ENCODE assay signal across 8 cellular contexts in the genomic region with DNA sequence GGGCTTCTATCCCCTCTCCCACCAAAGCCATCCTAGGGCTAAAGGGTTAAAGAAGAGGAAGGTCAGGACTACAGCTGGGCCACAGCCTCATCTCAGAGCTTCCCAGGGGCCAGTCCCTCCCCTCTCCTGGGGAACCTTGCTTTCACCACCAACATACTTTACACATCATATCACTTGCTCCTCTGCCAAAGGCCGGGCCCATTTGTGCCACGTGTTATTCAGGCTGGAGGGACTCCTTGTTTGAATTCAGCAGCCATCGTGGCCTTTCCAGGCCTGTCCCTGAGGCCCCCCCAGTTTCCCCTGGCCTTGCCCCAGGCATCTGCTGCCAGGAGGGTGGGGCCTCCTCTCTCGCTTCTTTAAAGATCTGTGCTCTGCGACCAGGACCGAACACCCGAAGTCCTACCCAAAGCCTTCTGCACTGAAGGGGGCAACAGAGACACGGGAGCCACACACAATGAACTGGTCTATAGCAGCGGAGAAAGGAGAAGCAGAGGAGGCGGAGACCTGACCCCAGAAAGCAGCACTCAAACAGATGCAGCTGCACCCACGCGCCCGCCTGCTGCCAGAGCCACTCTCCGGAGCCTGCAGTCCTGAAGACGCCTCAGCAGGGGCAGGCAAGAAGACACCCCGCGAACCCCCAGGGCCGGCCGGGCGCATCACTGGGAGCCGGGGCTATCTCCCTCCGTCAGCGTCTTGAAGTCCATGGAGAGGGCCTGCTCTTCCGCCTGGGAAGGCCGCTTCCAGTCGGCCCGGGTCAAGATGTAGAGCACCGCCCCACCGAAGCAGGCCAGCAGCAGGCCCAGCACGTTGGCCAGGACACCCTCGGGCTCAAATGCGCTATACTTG. TPM values are rescaled to one million over a fixed set of nuclear protein-coding genes. Genes with fewer than 3 reads are reported as not detected.
DNase-seq lines count a peak whose midpoint lies in the region; ATAC-seq and TF ChIP-seq lines count a peak whose summit lies in the region.

No MANE protein-coding gene starts in this region.

- H3K4me2 ChIP-seq in mammary epithelial cell (ENCODE audit: insufficient read depth, low read depth, low read length) (no peak overlapping the region), mesenchymal stem cell (ENCODE audit: low read length, poor library complexity, severe bottlenecking) (no peak overlapping the region)

- H3K9me3 ChIP-seq in mammary epithelial cell (replicated peaks; ENCODE audit: insufficient read depth, low read length) (no peaks in the 10 kb centered on the region), mesenchymal stem cell (ENCODE audit: control insufficient read depth, low read length) (no peaks in the 10 kb centered on the region)

- H3K36me3 ChIP-seq in mammary epithelial cell (ENCODE audit: insufficient read depth, low read length) (no peaks in the 10 kb centered on the region), mesenchymal stem cell (ENCODE audit: control insufficient read depth in 1 of 2, insufficient read depth in 2 of 2, low read depth in 1 of 2, low read length in 2 of 2) (peaks cover 32 to 34% of the 10 kb centered on the region in 2 experiments)

- H4K8ac ChIP-seq in mesenchymal stem cell (ENCODE audit: low read length), result peak overlapping the region; percentile 86

- H3K4ac ChIP-seq in mesenchymal stem cell (ENCODE audit: low read depth in 1 of 2, low read length in 2 of 2), result peak overlapping the region; percentile 62 to 75

- H2AFZ ChIP-seq in mammary epithelial cell (ENCODE audit: low read depth, low read length) (no peak overlapping the region), mesenchymal stem cell (ENCODE audit: low read depth, low read length) (peak overlapping the region; percentile 51)

- TF ChIP-seq CTCF in mammary epithelial cell (conservative IDR thresholded peaks at IDR 0.05 in 1 of 2, IDR thresholded peaks at IDR 0.05 in 1 of 2; ENCODE audit: extremely low read depth in 1 of 2, insufficient read depth in 1 of 2, low read depth in 1 of 2, low read length in 2 of 2), result no peak
- no peak for TF ChIP-seq CTCF in GM20000 (IDR thresholded peaks at IDR 0.05; ENCODE audit: extremely low read depth, missing control alignments)

- DNase-seq in A172 (ENCODE audit: low spot score) (peak; percentile 94), KBM-7 (peak; percentile 72), mammary epithelial cell (peak; percentile 49), mesenchymal stem cell (peak; percentile 89), GM20000 (ENCODE audit: low spot score) (no peak), NCI-H1694 (lab: John Stamatoyannopoulos, UW) (no peak)
- no peak for DNase-seq in activated CD4-positive, CD25-positive, alpha-beta regulatory T cell (lab: John Stamatoyannopoulos, UW)

- ATAC-seq in GM18519 (IDR thresholded peaks at IDR 0.05; ENCODE audit: low FRiP score, unreplicated experiment), result no peak

- peaks cover 8% of the 10 kb centered on the region for H3K79me2 ChIP-seq in mammary epithelial cell (ENCODE audit: insufficient read depth, low read length)

- H3K14ac ChIP-seq in mesenchymal stem cell (ENCODE audit: low read length in 2 of 2), result peak overlapping the region in 1 of 2 experiments; percentile 75

- H2BK120ac ChIP-seq in mesenchymal stem cell (ENCODE audit: low read depth, low read length), result peak overlapping the region; percentile 73

- no peak overlapping the region for H3K9ac ChIP-seq in mammary epithelial cell (ENCODE audit: insufficient read depth, low read length)
- H3K9ac ChIP-seq in mesenchymal stem cell (ENCODE audit: low read length), result peak overlapping the region; percentile 84

- peaks cover 17% of the 10 kb centered on the region for H3K79me1 ChIP-seq in mesenchymal stem cell (replicated peaks; ENCODE audit: low read length, poor library complexity, severe bottlenecking)

- dilution Hi-C loops in mammary epithelial cell (cut with HindIII; ENCODE audit: low sequenced_read_pairs), result loop anchor here (25.0 kb wide), 1 partner anchor 178 kb away; a partner anchor contains a TSS

- no peak overlapping the region for H3K4me3 ChIP-seq in mammary epithelial cell (replicated peaks in 1 of 3; ENCODE audit: insufficient read depth in 1 of 3, low read depth in 2 of 3, low read length in 3 of 3)
- H3K4me3 ChIP-seq in mesenchymal stem cell (ENCODE audit: insufficient read depth in 1 of 2, low read depth in 1 of 2, low read length in 2 of 2), result peak overlapping the region in 1 of 2 experiments; percentile 67

- no peak overlapping the region for H3K23ac ChIP-seq in mesenchymal stem cell (ENCODE audit: low read length in 2 of 2)

- H3K27ac ChIP-seq in mammary epithelial cell (ENCODE audit: insufficient read depth, low read depth, low read length), result no peak overlapping the region
- H3K27ac ChIP-seq in mesenchymal stem cell (ENCODE audit: low read length, poor library complexity, severe bottlenecking), result peak overlapping the region; percentile 71

- H4K91ac ChIP-seq in mesenchymal stem cell (ENCODE audit: low read length), result peak overlapping the region; percentile 83

- no TSS peak for BruUV-seq in mammary epithelial cell (replicated peaks; lab: Mats Ljungman, UMichigan)

- H4K20me1 ChIP-seq in mammary epithelial cell (ENCODE audit: insufficient read depth, low read length), result no peaks in the 10 kb centered on the region

- in situ Hi-C loops in KBM-7 (cut with MboI; ENCODE audit: low pct_unique_long_range_greater_than_20kb, low sequenced_read_pairs), result loop anchor here (25.0 kb wide), 1 partner anchor 178 kb away; a partner anchor contains a TSS
- in situ Hi-C loops in mammary epithelial cell (cut with MboI; ENCODE audit: low sequenced_read_pairs in 2 of 2), result no loop called here

- no peak overlapping the region for H2BK5ac ChIP-seq in mesenchymal stem cell (ENCODE audit: low read depth, low read length, poor library complexity, severe bottlenecking)

- intact Hi-C loops in mammary epithelial cell (cut with micrococcal nuclease), result loop anchor here (2.0 kb wide), 1 partner anchor 45 kb away; no protein-coding TSS in a partner anchor

- CTCF ChIA-PET in mammary epithelial cell (lab: Charles Lee; ENCODE audit: low non-redundant PET), result no interaction called here

- H3K4me1 ChIP-seq in mammary epithelial cell (ENCODE audit: insufficient read depth, low read length) (peaks cover 29% of the 10 kb centered on the region), mesenchymal stem cell (ENCODE audit: control insufficient read depth, insufficient read depth, low read depth, low read length) (peaks cover 31% of the 10 kb centered on the region)

- peak overlapping the region; percentile 44 to 80 for H2BK12ac ChIP-seq in mesenchymal stem cell (ENCODE audit: low read length in 2 of 2)

- H2BK15ac ChIP-seq in mesenchymal stem cell (ENCODE audit: low read depth, poor library complexity, severe bottlenecking), result peak overlapping the region; percentile 60

- 83% methylated on average over 19 of the region's 32 CpGs for WGBS in mammary epithelial cell (ENCODE audit: low coverage, missing lambda C conversion rate)
- 88% methylated on average over 32 of the region's 32 CpGs for WGBS in mesenchymal stem cell

- H3K18ac ChIP-seq in mesenchymal stem cell (ENCODE audit: low read depth in 1 of 2, low read length in 2 of 2), result peak overlapping the region; percentile 47 to 73

- H2AK5ac ChIP-seq in mesenchymal stem cell (ENCODE audit: low read length, severe bottlenecking), result peak overlapping the region; percentile 64

- H3K27me3 ChIP-seq in mammary epithelial cell (ENCODE audit: insufficient read depth, low read length) (no peaks in the 10 kb centered on the region), mesenchymal stem cell (ENCODE audit: control insufficient read depth in 1 of 2, insufficient read depth in 1 of 2, low read length in 2 of 2) (no peaks in the 10 kb centered on the region)

RNA-seq across cellular contexts. Expression of a gene that starts 12.1 kb away (rescaled TPM):
- 26.6 and 33.0 TPM in 2 replicates for total RNA-seq in A172 (2014; rRNA removed; shearing (Covaris generic))
- 10 to 100 TPM; 26.6 to 35.8 TPM for total RNA-seq in mammary epithelial cell
- 26.5 TPM for polyA plus RNA-seq in mammary epithelial cell
- 59.4 TPM for polyA minus RNA-seq in mammary epithelial cell
- polyA plus RNA-seq in mesenchymal stem cell (2013, experiment 1 of 2), result 14.4 TPM
- polyA plus RNA-seq in mesenchymal stem cell (2013, experiment 2 of 2), result 15.1 TPM

RNA-seq across cellular contexts. Expression of a gene that starts 42.9 kb away (rescaled TPM):
- total RNA-seq in A172 (2014; rRNA removed; shearing (Covaris generic)), result 4.4 and 7.6 TPM in 2 replicates
- 1 to 10 TPM in 1 of 2 donors, not detected in 1; 3.0 TPM for total RNA-seq in mammary epithelial cell
- polyA plus RNA-seq in mammary epithelial cell, result 0.19 TPM
- not detected for polyA minus RNA-seq in mammary epithelial cell
- polyA plus RNA-seq in mesenchymal stem cell (2013, experiment 1 of 2), result 1.8 TPM
- polyA plus RNA-seq in mesenchymal stem cell (2013, experiment 2 of 2), result 1.8 TPM

Comparison
In these comparisons a context has a peak if more than half of its experiments do, and no peak if none do; other contexts are left out.
1. DNase-seq: peak in A172 (single experiment), KBM-7 (single experiment), mammary epithelial cell (single experiment) and mesenchymal stem cell (single experiment); none in GM20000 (single experiment), activated CD4-positive, CD25-positive, alpha-beta regulatory T cell (0 of 4) and NCI-H1694 (single experiment).